Comparison of ENCODE assay signal across 1 cellular context in the genomic region with DNA sequence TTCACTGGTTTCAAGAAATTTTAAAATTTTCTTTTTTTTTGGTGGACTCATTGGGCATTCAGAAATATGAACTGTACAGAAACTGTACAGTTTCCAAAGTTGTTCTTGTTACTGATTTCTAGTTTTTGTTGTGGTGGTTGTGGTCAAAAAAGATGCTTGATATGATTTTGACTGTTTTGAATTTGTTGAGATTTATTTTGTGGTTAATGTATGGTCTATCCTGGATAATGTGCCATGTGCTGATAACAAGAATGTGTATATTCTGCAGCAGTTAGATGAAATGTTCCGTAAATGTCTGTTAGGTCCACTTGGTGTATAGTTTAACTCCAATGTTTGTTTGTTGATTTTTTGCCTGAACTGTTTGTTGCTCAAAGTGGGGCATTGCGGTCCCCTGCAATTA.
A peak's percentile ranks its signal among the peaks of the same experiment; 100 is the strongest.
TF ChIP-seq lines count a peak whose summit lies in the region.

No MANE protein-coding gene starts in this region.

TF ChIP-seq in K562, 482 proteins besides CTCF, POLR2A, EP300 and RAD21 (continued from another document and continues in another):
- TF ChIP-seq MITF (IDR thresholded peaks at IDR 0.05) (no peak), HDAC6 (IDR thresholded peaks at IDR 0.05; ENCODE audit: low read depth, low read length) (no peak), STAT5A (IDR thresholded peaks at IDR 0.05; ENCODE audit: borderline replicate concordance, low read length) (peak; percentile 21; the same call in 1 of the 2 replicates), NR3C1 (CRISPR knock-in tag; IDR thresholded peaks at IDR 0.05) (no peak), EGR1 (conservative IDR thresholded peaks at IDR 0.05) (no peak), KDM2B (CRISPR knock-in tag; IDR thresholded peaks at IDR 0.05) (no peak), BRCA1 (IDR thresholded peaks at IDR 0.05) (no peak), BRCA1 (CRISPR knock-in tag; IDR thresholded peaks at IDR 0.05) (no peak), ZNF23 (CRISPR knock-in tag; IDR thresholded peaks at IDR 0.05) (no peak), SIN3A (IDR thresholded peaks at IDR 0.05; ENCODE audit: borderline replicate concordance in 2 of 2, control insufficient read depth in 1 of 2, low read depth in 2 of 2, low read length in 2 of 2) (no peak), MTA2 (IDR thresholded peaks at IDR 0.05; ENCODE audit: low read depth) (0 out of 2 replicates have a peak, but pooled peaks have one; percentile 13), CHD4 (IDR thresholded peaks at IDR 0.05; ENCODE audit: insufficient read depth, insufficient replicate concordance, low read depth, low read length, poor library complexity, severe bottlenecking) (no peak), POLR3A (IDR thresholded peaks at IDR 0.05; ENCODE audit: borderline replicate concordance, extremely low read depth, insufficient read depth, insufficient read length) (no peak), ZNF41 (CRISPR knock-in tag; conservative IDR thresholded peaks at IDR 0.05) (no peak), CGGBP1 (CRISPR knock-in tag; IDR thresholded peaks at IDR 0.05) (no peak), RCOR1 (IDR thresholded peaks at IDR 0.05; ENCODE audit: borderline replicate concordance in 1 of 2, low read depth in 2 of 2, low read length in 2 of 2) (peak in 1 of 2 experiments; percentile 83; a peak in 2 of 4 replicates), ESRRA (IDR thresholded peaks at IDR 0.05; ENCODE audit: borderline replicate concordance, low read depth) (peak; percentile 73; the same call in 1 of the 2 replicates), TCF15 (CRISPR knock-in tag; IDR thresholded peaks at IDR 0.05) (no peak), SFPQ (IDR thresholded peaks at IDR 0.05; ENCODE audit: low read depth, low read length) (no peak), PHB (CRISPR knock-in tag; IDR thresholded peaks at IDR 0.05) (no peak), U2AF1 (optimal IDR thresholded peaks at IDR 0.05; ENCODE audit: low read depth, low read length) (no peak), ZNF3 (CRISPR knock-in tag; IDR thresholded peaks at IDR 0.05) (no peak), SOX6 (IDR thresholded peaks at IDR 0.05) (peak; percentile 80; the same call in 1 of the 2 replicates), NCOR1 (IDR thresholded peaks at IDR 0.05) (peak; percentile 45), TEAD4 (IDR thresholded peaks at IDR 0.05; ENCODE audit: low read length) (peak; percentile 81), TEAD4 (CRISPR knock-in tag; IDR thresholded peaks at IDR 0.05; ENCODE audit: borderline replicate concordance) (no peak), SRSF7 (optimal IDR thresholded peaks at IDR 0.05; ENCODE audit: low read depth, low read length) (no peak), ZNF696 (CRISPR knock-in tag; conservative IDR thresholded peaks at IDR 0.05) (no peak), IFI16 (CRISPR knock-in tag; IDR thresholded peaks at IDR 0.05) (no peak), RNF2 (IDR thresholded peaks at IDR 0.05) (no peak), DACH1 (IDR thresholded peaks at IDR 0.05; ENCODE audit: partially characterized antibody) (no peak), ZNF589 (CRISPR knock-in tag; IDR thresholded peaks at IDR 0.05; ENCODE audit: low read depth) (no peak), NFIX (CRISPR knock-in tag; IDR thresholded peaks at IDR 0.05; ENCODE audit: low read depth) (no peak)
- TF ChIP-seq, protein P1, sequence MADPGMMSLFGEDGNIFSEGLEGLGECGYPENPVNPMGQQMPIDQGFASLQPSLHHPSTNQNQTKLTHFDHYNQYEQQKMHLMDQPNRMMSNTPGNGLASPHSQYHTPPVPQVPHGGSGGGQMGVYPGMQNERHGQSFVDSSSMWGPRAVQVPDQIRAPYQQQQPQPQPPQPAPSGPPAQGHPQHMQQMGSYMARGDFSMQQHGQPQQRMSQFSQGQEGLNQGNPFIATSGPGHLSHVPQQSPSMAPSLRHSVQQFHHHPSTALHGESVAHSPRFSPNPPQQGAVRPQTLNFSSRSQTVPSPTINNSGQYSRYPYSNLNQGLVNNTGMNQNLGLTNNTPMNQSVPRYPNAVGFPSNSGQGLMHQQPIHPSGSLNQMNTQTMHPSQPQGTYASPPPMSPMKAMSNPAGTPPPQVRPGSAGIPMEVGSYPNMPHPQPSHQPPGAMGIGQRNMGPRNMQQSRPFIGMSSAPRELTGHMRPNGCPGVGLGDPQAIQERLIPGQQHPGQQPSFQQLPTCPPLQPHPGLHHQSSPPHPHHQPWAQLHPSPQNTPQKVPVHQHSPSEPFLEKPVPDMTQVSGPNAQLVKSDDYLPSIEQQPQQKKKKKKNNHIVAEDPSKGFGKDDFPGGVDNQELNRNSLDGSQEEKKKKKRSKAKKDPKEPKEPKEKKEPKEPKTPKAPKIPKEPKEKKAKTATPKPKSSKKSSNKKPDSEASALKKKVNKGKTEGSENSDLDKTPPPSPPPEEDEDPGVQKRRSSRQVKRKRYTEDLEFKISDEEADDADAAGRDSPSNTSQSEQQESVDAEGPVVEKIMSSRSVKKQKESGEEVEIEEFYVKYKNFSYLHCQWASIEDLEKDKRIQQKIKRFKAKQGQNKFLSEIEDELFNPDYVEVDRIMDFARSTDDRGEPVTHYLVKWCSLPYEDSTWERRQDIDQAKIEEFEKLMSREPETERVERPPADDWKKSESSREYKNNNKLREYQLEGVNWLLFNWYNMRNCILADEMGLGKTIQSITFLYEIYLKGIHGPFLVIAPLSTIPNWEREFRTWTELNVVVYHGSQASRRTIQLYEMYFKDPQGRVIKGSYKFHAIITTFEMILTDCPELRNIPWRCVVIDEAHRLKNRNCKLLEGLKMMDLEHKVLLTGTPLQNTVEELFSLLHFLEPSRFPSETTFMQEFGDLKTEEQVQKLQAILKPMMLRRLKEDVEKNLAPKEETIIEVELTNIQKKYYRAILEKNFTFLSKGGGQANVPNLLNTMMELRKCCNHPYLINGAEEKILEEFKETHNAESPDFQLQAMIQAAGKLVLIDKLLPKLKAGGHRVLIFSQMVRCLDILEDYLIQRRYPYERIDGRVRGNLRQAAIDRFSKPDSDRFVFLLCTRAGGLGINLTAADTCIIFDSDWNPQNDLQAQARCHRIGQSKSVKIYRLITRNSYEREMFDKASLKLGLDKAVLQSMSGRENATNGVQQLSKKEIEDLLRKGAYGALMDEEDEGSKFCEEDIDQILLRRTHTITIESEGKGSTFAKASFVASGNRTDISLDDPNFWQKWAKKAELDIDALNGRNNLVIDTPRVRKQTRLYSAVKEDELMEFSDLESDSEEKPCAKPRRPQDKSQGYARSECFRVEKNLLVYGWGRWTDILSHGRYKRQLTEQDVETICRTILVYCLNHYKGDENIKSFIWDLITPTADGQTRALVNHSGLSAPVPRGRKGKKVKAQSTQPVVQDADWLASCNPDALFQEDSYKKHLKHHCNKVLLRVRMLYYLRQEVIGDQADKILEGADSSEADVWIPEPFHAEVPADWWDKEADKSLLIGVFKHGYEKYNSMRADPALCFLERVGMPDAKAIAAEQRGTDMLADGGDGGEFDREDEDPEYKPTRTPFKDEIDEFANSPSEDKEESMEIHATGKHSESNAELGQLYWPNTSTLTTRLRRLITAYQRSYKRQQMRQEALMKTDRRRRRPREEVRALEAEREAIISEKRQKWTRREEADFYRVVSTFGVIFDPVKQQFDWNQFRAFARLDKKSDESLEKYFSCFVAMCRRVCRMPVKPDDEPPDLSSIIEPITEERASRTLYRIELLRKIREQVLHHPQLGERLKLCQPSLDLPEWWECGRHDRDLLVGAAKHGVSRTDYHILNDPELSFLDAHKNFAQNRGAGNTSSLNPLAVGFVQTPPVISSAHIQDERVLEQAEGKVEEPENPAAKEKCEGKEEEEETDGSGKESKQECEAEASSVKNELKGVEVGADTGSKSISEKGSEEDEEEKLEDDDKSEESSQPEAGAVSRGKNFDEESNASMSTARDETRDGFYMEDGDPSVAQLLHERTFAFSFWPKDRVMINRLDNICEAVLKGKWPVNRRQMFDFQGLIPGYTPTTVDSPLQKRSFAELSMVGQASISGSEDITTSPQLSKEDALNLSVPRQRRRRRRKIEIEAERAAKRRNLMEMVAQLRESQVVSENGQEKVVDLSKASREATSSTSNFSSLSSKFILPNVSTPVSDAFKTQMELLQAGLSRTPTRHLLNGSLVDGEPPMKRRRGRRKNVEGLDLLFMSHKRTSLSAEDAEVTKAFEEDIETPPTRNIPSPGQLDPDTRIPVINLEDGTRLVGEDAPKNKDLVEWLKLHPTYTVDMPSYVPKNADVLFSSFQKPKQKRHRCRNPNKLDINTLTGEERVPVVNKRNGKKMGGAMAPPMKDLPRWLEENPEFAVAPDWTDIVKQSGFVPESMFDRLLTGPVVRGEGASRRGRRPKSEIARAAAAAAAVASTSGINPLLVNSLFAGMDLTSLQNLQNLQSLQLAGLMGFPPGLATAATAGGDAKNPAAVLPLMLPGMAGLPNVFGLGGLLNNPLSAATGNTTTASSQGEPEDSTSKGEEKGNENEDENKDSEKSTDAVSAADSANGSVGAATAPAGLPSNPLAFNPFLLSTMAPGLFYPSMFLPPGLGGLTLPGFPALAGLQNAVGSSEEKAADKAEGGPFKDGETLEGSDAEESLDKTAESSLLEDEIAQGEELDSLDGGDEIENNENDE (IDR thresholded peaks at IDR 0.05; ENCODE audit: low read depth, low read length) = no peak
- TF ChIP-seq, protein P2, sequence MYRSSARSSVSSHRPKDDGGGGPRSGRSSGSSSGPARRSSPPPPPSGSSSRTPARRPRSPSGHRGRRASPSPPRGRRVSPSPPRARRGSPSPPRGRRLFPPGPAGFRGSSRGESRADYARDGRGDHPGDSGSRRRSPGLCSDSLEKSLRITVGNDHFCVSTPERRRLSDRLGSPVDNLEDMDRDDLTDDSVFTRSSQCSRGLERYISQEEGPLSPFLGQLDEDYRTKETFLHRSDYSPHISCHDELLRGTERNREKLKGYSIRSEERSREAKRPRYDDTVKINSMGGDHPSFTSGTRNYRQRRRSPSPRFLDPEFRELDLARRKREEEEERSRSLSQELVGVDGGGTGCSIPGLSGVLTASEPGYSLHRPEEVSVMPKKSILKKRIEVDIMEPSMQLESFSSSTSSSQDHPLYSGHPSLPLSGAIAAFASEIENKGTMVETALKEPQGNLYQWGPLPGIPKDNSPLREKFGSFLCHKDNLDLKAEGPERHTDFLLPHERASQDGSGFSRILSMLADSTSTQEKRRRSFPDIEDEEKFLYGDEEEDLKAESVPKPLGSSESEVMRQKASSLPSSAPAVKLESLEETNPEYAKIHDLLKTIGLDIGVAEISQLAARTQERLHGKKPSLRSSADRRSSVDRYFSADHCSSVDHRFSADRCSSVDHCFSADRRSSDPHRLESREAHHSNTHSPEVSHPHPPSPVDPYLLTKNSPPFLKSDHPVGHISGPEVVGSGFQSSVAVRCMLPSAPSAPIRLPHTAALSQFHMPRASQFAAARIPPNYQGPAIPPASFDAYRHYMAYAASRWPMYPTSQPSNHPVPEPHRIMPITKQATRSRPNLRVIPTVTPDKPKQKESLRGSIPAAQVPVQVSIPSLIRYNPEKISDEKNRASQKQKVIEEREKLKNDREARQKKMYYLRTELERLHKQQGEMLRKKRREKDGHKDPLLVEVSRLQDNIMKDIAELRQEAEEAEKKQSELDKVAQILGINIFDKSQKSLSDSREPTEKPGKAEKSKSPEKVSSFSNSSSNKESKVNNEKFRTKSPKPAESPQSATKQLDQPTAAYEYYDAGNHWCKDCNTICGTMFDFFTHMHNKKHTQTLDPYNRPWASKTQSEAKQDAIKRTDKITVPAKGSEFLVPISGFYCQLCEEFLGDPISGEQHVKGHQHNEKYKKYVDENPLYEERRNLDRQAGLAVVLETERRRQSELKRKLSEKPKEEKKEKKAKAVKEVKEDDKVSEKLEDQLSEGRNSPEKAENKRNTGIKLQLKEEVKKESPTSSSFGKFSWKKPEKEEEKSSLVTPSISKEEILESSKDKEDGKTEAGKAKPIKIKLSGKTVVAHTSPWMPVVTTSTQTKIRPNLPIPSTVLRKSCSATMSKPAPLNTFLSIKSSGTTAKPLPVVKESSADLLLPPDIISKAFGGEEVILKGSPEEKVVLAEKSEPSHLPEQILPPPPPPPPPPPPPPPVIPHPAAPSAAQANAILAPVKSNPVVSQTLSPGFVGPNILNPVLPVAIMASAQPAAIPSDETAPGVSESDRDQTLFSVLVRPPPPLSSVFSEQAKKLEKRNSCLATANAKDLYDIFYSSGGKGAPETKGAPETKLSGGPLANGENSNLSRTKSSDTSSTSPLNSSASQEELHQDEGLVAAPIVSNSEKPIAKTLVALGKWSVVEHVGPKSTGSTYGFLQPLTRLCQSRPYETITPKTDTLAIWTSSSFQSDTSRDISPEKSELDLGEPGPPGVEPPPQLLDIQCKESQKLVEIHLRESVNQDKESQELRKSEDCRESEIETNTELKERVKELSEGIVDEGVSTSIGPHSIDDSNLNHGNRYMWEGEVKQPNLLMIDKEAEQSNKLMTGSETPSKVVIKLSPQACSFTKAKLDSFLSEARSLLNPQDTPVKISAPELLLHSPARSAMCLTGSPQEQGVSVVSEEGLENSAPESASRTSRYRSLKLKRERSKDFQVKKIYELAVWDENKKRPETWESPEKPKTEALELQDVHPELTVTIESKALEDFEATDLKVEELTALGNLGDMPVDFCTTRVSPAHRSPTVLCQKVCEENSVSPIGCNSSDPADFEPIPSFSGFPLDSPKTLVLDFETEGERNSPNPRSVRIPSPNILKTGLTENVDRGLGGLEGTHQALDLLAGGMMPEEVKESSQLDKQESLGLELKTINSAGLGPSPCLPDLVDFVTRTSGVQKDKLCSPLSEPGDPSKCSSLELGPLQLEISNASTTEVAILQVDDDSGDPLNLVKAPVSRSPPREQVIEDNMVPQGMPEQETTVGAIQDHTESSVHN (IDR thresholded peaks at IDR 0.05; ENCODE audit: borderline replicate concordance in 1 of 2, low read depth in 1 of 2) = no peak
